Comparison of ENCODE assay signal across 8 cellular contexts in genomic region chr13:77330009-77330471, GRCh38. TPM values are rescaled to one million over a fixed set of nuclear protein-coding genes. Genes with fewer than 3 reads are reported as not detected.
DNase-seq lines count a peak whose midpoint lies in the region; ATAC-seq and TF ChIP-seq lines count a peak whose summit lies in the region.

No MANE protein-coding gene starts in this region.

- H3K27ac Mint-ChIP-seq in natural killer cell = peak overlapping the region; percentile 89 to 92

- DNase-seq in NCI-H1092 treated with DMSO at 0.1 percent for 48 hours (lab: John Stamatoyannopoulos, UW) (peak; percentile 83), NCI-H1092 (lab: John Stamatoyannopoulos, UW) (no peak), dermis blood vessel endothelial cell (peak; percentile 45), natural killer cell (no peak), posterior cingulate gyrus (no peak)
- no peak for DNase-seq in stimulated activated CD4-positive, alpha-beta T cell treated with anti-CD3 and anti-CD28 coated beads, Interleukin-1b, Interleukin-23, amount 100 ng/mL, for 48 hours
- DNase-seq in activated CD8-positive, alpha-beta memory T cell treated with anti-CD3 and anti-CD28 coated beads for 24 hours = no peak

- H3K4me1 Mint-ChIP-seq in natural killer cell = peaks cover 39 to 45% of the 10 kb centered on the region in 2 donors

- H4K20me1 ChIP-seq in OCI-LY3 (ENCODE audit: insufficient read depth, low read length) = peaks cover 3% of the 10 kb centered on the region

- TF ChIP-seq CTCF in OCI-LY3 (IDR thresholded peaks at IDR 0.05; ENCODE audit: low read depth, low read length) = no peak
- TF ChIP-seq CTCF in natural killer cell (IDR thresholded peaks at IDR 0.05) = no peak

- 0 out of 2 replicates have a peak, but pooled peaks cover 5% of the 10 kb centered on the region for H3K27me3 ChIP-seq in OCI-LY3 (ENCODE audit: low read depth, low read length)

- H3K27me3 Mint-ChIP-seq in natural killer cell (ENCODE audit: low read depth in 2 of 2) = peaks cover 0 to 8% of the 10 kb centered on the region in 2 donors

- peaks cover 18% of the 10 kb centered on the region for H3K79me2 ChIP-seq in OCI-LY3 (ENCODE audit: low read length)

- H3K4me3 ChIP-seq in OCI-LY3 (ENCODE audit: low read length) = peak overlapping the region; percentile 88

- H3K9me3 ChIP-seq in OCI-LY3 (ENCODE audit: insufficient read depth, low read length) = no peaks in the 10 kb centered on the region

- no peak for ATAC-seq in natural killer cell

- peak overlapping the region; percentile 97 for H3K27ac ChIP-seq in OCI-LY3 (ENCODE audit: low read length)

- no peaks in the 10 kb centered on the region for H3K9me3 Mint-ChIP-seq in natural killer cell

- intact Hi-C loops in natural killer cell (cut with micrococcal nuclease) = no loop called here
- intact Hi-C loops in posterior cingulate gyrus (cut with DNase I) = no loop called here

- peaks cover 23% of the 10 kb centered on the region for H3K4me1 ChIP-seq in OCI-LY3 (ENCODE audit: low read length)

- no peaks in the 10 kb centered on the region for H3K36me3 ChIP-seq in OCI-LY3 (replicated peaks; ENCODE audit: low read depth, low read length)

- H3K4me3 Mint-ChIP-seq in natural killer cell = peak overlapping the region; percentile 89

- H3K9ac ChIP-seq in OCI-LY3 (ENCODE audit: low read length) = peak overlapping the region; percentile 93

- peak overlapping the region; percentile 87 for H3K4me2 ChIP-seq in OCI-LY3 (ENCODE audit: low read length)

- no peaks in the 10 kb centered on the region for H3K36me3 Mint-ChIP-seq in natural killer cell

- peak overlapping the region; percentile 69 for H2AFZ ChIP-seq in OCI-LY3 (ENCODE audit: low read depth, low read length)

RNA-seq across cellular contexts. Expression of gene MYCBP2, which starts 3.1 kb away (rescaled TPM):
- total RNA-seq in dermis blood vessel endothelial cell = 169 and 214 TPM in 2 replicates
- 100 to 1,000 TPM; 119 to 155 (median 147) TPM for total RNA-seq in natural killer cell

Comparison
In these comparisons a context has a peak if more than half of its experiments do, and no peak if none do; other contexts are left out.
1. DNase-seq: peak in NCI-H1092 treated with DMSO at 0.1 percent for 48 hours (single experiment) and dermis blood vessel endothelial cell (single experiment); none in NCI-H1092 (single experiment), natural killer cell (single experiment), stimulated activated CD4-positive, alpha-beta T cell treated with anti-CD3 and anti-CD28 coated beads, Interleukin-1b, Interleukin-23, amount 100 ng/mL, for 48 hours (single experiment), activated CD8-positive, alpha-beta memory T cell treated with anti-CD3 and anti-CD28 coated beads for 24 hours (single experiment) and posterior cingulate gyrus (0 of 10).